In the genomic region with DNA sequence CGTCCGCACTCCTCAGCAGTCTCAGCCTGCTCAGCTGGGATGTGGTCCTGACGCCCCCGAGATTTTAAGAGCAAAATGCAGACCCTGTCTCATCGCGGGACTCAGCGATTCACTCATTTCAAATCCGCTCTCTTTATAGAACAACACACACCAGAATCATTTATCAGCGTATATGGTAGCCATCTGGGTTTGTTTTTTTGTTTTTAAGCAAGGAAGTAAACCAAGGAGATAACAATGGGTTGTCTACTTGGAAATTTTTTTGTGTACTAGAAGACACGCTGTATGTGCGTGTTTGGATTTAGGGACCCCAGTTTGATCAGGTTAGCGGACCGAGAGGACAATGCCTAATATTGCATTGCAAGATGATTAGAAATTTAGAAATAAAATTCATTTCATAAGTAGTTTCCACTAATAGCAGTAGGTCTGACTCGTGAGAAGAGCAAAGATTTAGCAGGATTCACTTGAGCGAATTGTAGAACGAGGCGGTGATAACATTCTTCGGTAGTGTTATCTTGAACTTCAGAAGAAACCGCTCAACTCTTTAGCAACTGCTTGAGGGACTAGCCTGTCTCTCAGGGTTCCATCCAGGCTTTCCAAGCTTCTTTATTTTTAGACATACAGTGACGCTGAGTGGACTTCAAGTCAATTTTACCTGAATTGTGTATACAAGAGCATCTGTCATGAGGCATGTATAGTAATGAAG, we compare ENCODE assay signal across 8 cellular contexts. TPM values are rescaled to one million over a fixed set of nuclear protein-coding genes. Genes with fewer than 3 reads are reported as not detected.
DNase-seq lines count a peak whose midpoint lies in the region; ATAC-seq and TF ChIP-seq lines count a peak whose summit lies in the region.

No MANE protein-coding gene starts in this region.

- intact Hi-C loops in natural killer cell (cut with micrococcal nuclease) = loop anchor here (1.0 kb wide), 1 partner anchor 128 kb away; no protein-coding TSS in a partner anchor

- H3K9me3 Mint-ChIP-seq in effector memory CD8-positive, alpha-beta T cell = no peaks in the 10 kb centered on the region
- H3K9me3 Mint-ChIP-seq in natural killer cell = no peaks in the 10 kb centered on the region

- peak overlapping the region; percentile 80 for H3K4me3 ChIP-seq in BJ (ENCODE audit: low read depth, low read length)

- peaks cover 11% of the 10 kb centered on the region for H3K36me3 Mint-ChIP-seq in effector memory CD8-positive, alpha-beta T cell (ENCODE audit: insufficient read depth)
- H3K36me3 Mint-ChIP-seq in natural killer cell = no peaks in the 10 kb centered on the region

- no peaks in the 10 kb centered on the region for H3K36me3 ChIP-seq in BJ (ENCODE audit: control insufficient read depth, insufficient read depth, low read length)

- DNase-seq in BJ (ENCODE audit: low read depth) (no peak), RPMI8226 (peak; percentile 16), natural killer cell (no peak), Ammon's horn (ENCODE audit: low spot score) (no peak), NCI-H1048 (lab: John Stamatoyannopoulos, UW) (no peak)
- peak in 2 of 3 experiments; percentile 2 to 3 for DNase-seq in effector memory CD8-positive, alpha-beta T cell

- no peak for TF ChIP-seq CTCF in BJ (IDR thresholded peaks at IDR 0.05; ENCODE audit: insufficient read depth, low read depth, low read length)
- no peak for TF ChIP-seq CTCF in natural killer cell (IDR thresholded peaks at IDR 0.05)

- H3K27ac Mint-ChIP-seq in effector memory CD8-positive, alpha-beta T cell = peak overlapping the region; percentile 96 to 99
- peak overlapping the region; percentile 93 to 100 for H3K27ac Mint-ChIP-seq in natural killer cell

- H3K4me1 Mint-ChIP-seq in effector memory CD8-positive, alpha-beta T cell (ENCODE audit: low read depth in 2 of 2) = peaks cover 34 to 48% of the 10 kb centered on the region in 2 donors
- peaks cover 39 to 44% of the 10 kb centered on the region in 2 donors for H3K4me1 Mint-ChIP-seq in natural killer cell

- ATAC-seq in GM18861 (IDR thresholded peaks at IDR 0.05; ENCODE audit: unreplicated experiment) = peak; percentile 3
- ATAC-seq in HG03095 (IDR thresholded peaks at IDR 0.05; ENCODE audit: unreplicated experiment) = peak; percentile 7
- no peak for ATAC-seq in effector memory CD8-positive, alpha-beta T cell (replicated peaks)
- no peak for ATAC-seq in natural killer cell

- H3K27me3 Mint-ChIP-seq in effector memory CD8-positive, alpha-beta T cell = no peaks in the 10 kb centered on the region
- H3K27me3 Mint-ChIP-seq in natural killer cell (ENCODE audit: low read depth in 2 of 2) = no peaks in the 10 kb centered on the region

- peak overlapping the region; percentile 95 to 98 for H3K4me3 Mint-ChIP-seq in effector memory CD8-positive, alpha-beta T cell
- H3K4me3 Mint-ChIP-seq in natural killer cell = peak overlapping the region; percentile 99

- no peaks in the 10 kb centered on the region for H3K27me3 ChIP-seq in BJ (ENCODE audit: control insufficient read depth, insufficient read depth, low read length)

- POLR2A ChIA-PET in BJ (lab: Charles Lee) = interaction anchor here (0.6 kb wide), 1 partner anchor 75 kb away, joined by 4 read pairs; no protein-coding TSS in a partner anchor

- CTCF ChIA-PET in BJ (lab: Yijun Ruan, JAX) = no interaction called here

RNA-seq across cellular contexts. Expression of gene GABPA, which starts 1.3 kb away (rescaled TPM):
- 8.5 and 16.0 TPM in 2 replicates for polyA plus RNA-seq in BJ (2011; rRNA removed)
- 4.3 and 6.5 TPM in 2 replicates for polyA minus RNA-seq in BJ (2011; rRNA and poly(A)+ RNA removed)
- 10 to 100 TPM; 25.2 to 29.3 (median 27.7) TPM for total RNA-seq in natural killer cell

RNA-seq across cellular contexts. Expression of gene ATP5PF, which starts 1.3 kb away (rescaled TPM):
- 52.8 and 133 TPM in 2 replicates for polyA plus RNA-seq in BJ (2011; rRNA removed)
- 8.0 and 8.1 TPM in 2 replicates for polyA minus RNA-seq in BJ (2011; rRNA and poly(A)+ RNA removed)
- 10 to 100 TPM; 36.2 to 41.6 (median 36.4) TPM for total RNA-seq in natural killer cell

Comparison
In these comparisons a context has a peak if more than half of its experiments do, and no peak if none do; other contexts are left out.
1. DNase-seq: peak in RPMI8226 (single experiment) and effector memory CD8-positive, alpha-beta T cell (2 of 3); none in BJ (single experiment), natural killer cell (single experiment), Ammon's horn (single experiment) and NCI-H1048 (single experiment).
2. ATAC-seq: peak in GM18861 (single experiment) and HG03095 (single experiment); none in effector memory CD8-positive, alpha-beta T cell (single experiment) and natural killer cell (0 of 3).